Comparison of ENCODE assay signal across 8 cellular contexts in the genomic region with DNA sequence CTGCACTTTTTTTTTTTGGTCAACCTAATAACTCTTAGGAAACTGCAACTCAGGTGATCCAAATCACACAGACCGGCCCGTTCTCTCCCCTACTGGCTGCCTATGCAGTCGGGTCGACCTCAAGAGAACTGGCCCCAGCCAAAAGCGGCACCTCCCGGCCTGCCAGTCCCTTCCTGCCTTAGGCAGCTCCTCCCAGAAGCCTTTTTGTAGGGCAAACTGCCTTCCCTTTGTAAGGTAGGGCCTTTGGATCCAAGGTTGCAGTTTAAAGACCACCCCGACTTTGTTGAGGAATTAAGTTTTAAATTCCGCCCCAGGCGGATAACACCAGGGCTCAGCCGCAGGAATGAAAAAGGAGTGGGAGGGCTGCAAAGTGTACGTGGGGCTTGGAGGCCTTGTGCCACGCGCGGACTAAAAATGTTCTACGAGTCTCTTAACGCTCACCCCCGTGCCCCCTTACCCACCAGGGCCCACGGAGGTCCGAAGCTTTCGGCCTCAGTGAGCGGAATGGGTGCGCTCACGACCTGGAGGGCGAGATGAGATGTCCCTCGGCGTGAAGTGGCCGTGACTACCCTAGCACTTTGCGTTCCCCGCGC. TPM values are rescaled to one million over a fixed set of nuclear protein-coding genes. Genes with fewer than 3 reads are reported as not detected.
A peak's percentile ranks its signal among the peaks of the same experiment; 100 is the strongest.
DNase-seq lines count a peak whose midpoint lies in the region; ATAC-seq and TF ChIP-seq lines count a peak whose summit lies in the region.

No MANE protein-coding gene starts in this region.

- H3K4me1 Mint-ChIP-seq in activated T-cell treated with anti-CD3 and anti-CD28 coated beads, Interleukin-2, amount 50 U/mL, for 72 hours (ENCODE audit: low read depth) = peaks cover 45% of the 10 kb centered on the region

- H3K27ac Mint-ChIP-seq in activated T-cell treated with anti-CD3 and anti-CD28 coated beads, Interleukin-2, amount 50 U/mL, for 72 hours = peak overlapping the region; percentile 20

- H3K9ac ChIP-seq in rectal smooth muscle tissue (ENCODE audit: low read length) = peak overlapping the region; percentile 36

- H3K9me3 ChIP-seq in KOPT-K1 (ENCODE audit: insufficient read depth, low read length, poor library complexity, severe bottlenecking) = no peaks in the 10 kb centered on the region
- H3K9me3 ChIP-seq in cardiac muscle cell (ENCODE audit: low read depth) = no peaks in the 10 kb centered on the region

- TF ChIP-seq CTCF in cardiac muscle cell (IDR thresholded peaks at IDR 0.05; ENCODE audit: low read depth, low read length) = no peak

- peaks cover 4 to 22% of the 10 kb centered on the region in 2 donors for H3K36me3 Mint-ChIP-seq in activated T-cell treated with anti-CD3 and anti-CD28 coated beads, Interleukin-2, amount 50 U/mL, for 72 hours (ENCODE audit: insufficient read depth in 2 of 2)

- H3K27me3 ChIP-seq in cardiac muscle cell (no peaks in the 10 kb centered on the region), rectal smooth muscle tissue (ENCODE audit: control insufficient read depth, insufficient read depth, low read length) (no peaks in the 10 kb centered on the region)

- H3K27me3 Mint-ChIP-seq in activated T-cell treated with anti-CD3 and anti-CD28 coated beads, Interleukin-2, amount 50 U/mL, for 72 hours (ENCODE audit: low read depth) = no peaks in the 10 kb centered on the region

- H3K27ac ChIP-seq in KOPT-K1 (ENCODE audit: low read depth, low read length, poor library complexity, severe bottlenecking) (peak overlapping the region; percentile 90), cardiac muscle cell (no peak overlapping the region), rectal smooth muscle tissue (ENCODE audit: low read depth, low read length) (peak overlapping the region; percentile 5)

- no peak for ATAC-seq in activated T-cell treated with anti-CD3 and anti-CD28 coated beads, Interleukin-2, amount 50 U/mL, for 72 hours (replicated peaks in 1 of 2)
- ATAC-seq in GM21423 (IDR thresholded peaks at IDR 0.05; ENCODE audit: unreplicated experiment) = no peak
- ATAC-seq in GM19023 (IDR thresholded peaks at IDR 0.05; ENCODE audit: unreplicated experiment) = no peak

- H3K36me3 ChIP-seq in KOPT-K1 (ENCODE audit: insufficient read depth, low read length) (peaks cover 51% of the 10 kb centered on the region), cardiac muscle cell (peaks cover 23% of the 10 kb centered on the region), rectal smooth muscle tissue (ENCODE audit: control insufficient read depth, insufficient read depth, low read length) (peaks cover 9% of the 10 kb centered on the region)

- H3K9me3 Mint-ChIP-seq in activated T-cell treated with anti-CD3 and anti-CD28 coated beads, Interleukin-2, amount 50 U/mL, for 72 hours = no peaks in the 10 kb centered on the region

- H3K4me1 ChIP-seq in cardiac muscle cell (ENCODE audit: low read depth) (peaks cover 6% of the 10 kb centered on the region), rectal smooth muscle tissue (ENCODE audit: control insufficient read depth, insufficient read depth, low read length) (peaks cover 11% of the 10 kb centered on the region)

- H3K4me3 Mint-ChIP-seq in activated T-cell treated with anti-CD3 and anti-CD28 coated beads, Interleukin-2, amount 50 U/mL, for 72 hours = peak overlapping the region; percentile 88 to 94

- H3K4me3 ChIP-seq in cardiac muscle cell (peak overlapping the region; percentile 88), rectal smooth muscle tissue (ENCODE audit: low read length) (peak overlapping the region; percentile 72)

- DNase-seq in NCI-H2196 (lab: John Stamatoyannopoulos, UW; ENCODE audit: unreplicated experiment) (peak; percentile 9), NCI-H2196 treated with DMSO at 0.1 percent for 48 hours (lab: John Stamatoyannopoulos, UW; ENCODE audit: unreplicated experiment) (no peak), cardiac muscle cell (ENCODE audit: low read depth in 1 of 2, low spot score in 1 of 2) (peak; percentile 20 to 39)
- peak; percentile 21 to 22 for DNase-seq in activated T-cell treated with anti-CD3 and anti-CD28 coated beads, Interleukin-2, amount 50 U/mL, for 72 hours

RNA-seq across cellular contexts. Expression of a gene that starts 0.6 kb away (rescaled TPM):
- total RNA-seq in activated T-cell treated with anti-CD3 and anti-CD28 coated beads, Interleukin-2, amount 50 U/mL, for 72 hours = 10 to 100 TPM; 25.3 to 34.9 TPM
- 27.8 and 34.7 TPM in 2 replicates for total RNA-seq in cardiac muscle cell
- 35.6 and 35.7 TPM in 2 replicates for polyA plus RNA-seq in cardiac muscle cell

RNA-seq across cellular contexts. Expression of a gene that starts 56.7 kb away (rescaled TPM):
- 10 to 100 TPM; 54.0 to 60.5 TPM for total RNA-seq in activated T-cell treated with anti-CD3 and anti-CD28 coated beads, Interleukin-2, amount 50 U/mL, for 72 hours
- total RNA-seq in cardiac muscle cell = 29.0 and 29.8 TPM in 2 replicates
- 21.5 and 24.6 TPM in 2 replicates for polyA plus RNA-seq in cardiac muscle cell
